In the genomic region with DNA sequence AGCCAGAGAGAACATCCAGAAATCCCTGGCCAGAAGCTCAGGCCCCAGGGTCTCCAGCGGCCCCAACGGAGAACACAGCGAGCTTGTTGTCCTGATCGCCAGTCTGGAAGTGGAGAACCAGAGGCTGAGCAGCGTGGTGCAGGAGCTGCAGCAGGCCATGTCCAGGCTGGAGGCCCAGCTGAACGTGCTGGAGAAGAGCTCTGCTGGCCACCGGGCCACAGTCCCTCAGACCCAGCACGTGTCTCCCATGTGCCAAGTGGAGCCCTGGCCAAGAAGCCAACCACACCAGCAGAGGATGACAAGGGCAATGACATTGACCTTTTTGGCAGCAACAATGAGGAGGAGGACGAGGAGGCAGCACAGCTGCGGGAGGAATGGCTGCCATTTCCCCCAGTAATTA, we compare ENCODE assay signal across 18 cellular contexts. TPM values are rescaled to one million over a fixed set of nuclear protein-coding genes. Genes with fewer than 3 reads are reported as not detected.
"Had no signal": no experiment of that assay in that cellular context is flagged by ENCODE, and none has a peak within 500 bp of the region (broad histone marks: within the 10 kb centered on the region; RNA-seq: fewer than 3 reads in every experiment).

No MANE protein-coding gene starts in this region.

- H3K9me3 ChIP-seq: left lung, thyroid gland had no signal

- ATAC-seq: activated CD4-positive, CD25-positive, alpha-beta regulatory T cell treated with anti-CD3 and anti-CD28 coated beads, Interleukin-2, amount 50 U/mL, for 24 hours; foreskin keratinocyte; left lung; natural killer cell treated with Interleukin-12 subunit alpha and Interleukin-12 subunit beta and Interleukin-15 and Interleukin-18, amount 100 ng/mL, for 72 hours; T-cell had no signal

- H3K27ac ChIP-seq: foreskin keratinocyte, left lung, SK-N-MC, thyroid gland had no signal

- H3K4me1 ChIP-seq: foreskin keratinocyte, left lung, thyroid gland had no signal

- H3K4me3 ChIP-seq: left lung, SK-N-MC, thyroid gland had no signal

- H3K36me3 ChIP-seq: left lung, thyroid gland had no signal

- DNase-seq: activated CD4-positive, alpha-beta T cell treated with anti-CD3 and anti-CD28 coated beads, Interleukin-2, amount 50 U/mL, for 1 hour; activated CD8-positive, alpha-beta memory T cell treated with anti-CD3 and anti-CD28 coated beads for 24 hours; activated gamma-delta T cell treated with Interleukin-2 at 50 U/mL for 16 hours; amygdala; cortex of kidney; effector CD8-positive, alpha-beta T cell; foreskin keratinocyte; head of caudate nucleus; left lung; mesenchymal stem cell; nucleus accumbens; stimulated activated CD4-positive, alpha-beta T cell treated with anti-CD3 and anti-CD28 coated beads, Interleukin-1b, Interleukin-23, amount 100 ng/mL, for 48 hours; T-cell; T-helper 9 cell; thyroid gland had no signal

- H3K27me3 ChIP-seq: thyroid gland had no signal

RNA-seq across cellular contexts. Expression of a gene that starts 20.6 kb away (rescaled TPM):
- total RNA-seq: foreskin keratinocyte; left lung; natural killer cell treated with Interleukin-12 subunit alpha and Interleukin-12 subunit beta and Interleukin-15 and Interleukin-18, amount 100 ng/mL, for 72 hours; T-cell; thyroid gland had no signal
- polyA plus RNA-seq: foreskin keratinocyte had no signal

RNA-seq across cellular contexts. Expression of a gene that starts 39.0 kb away (rescaled TPM):
- total RNA-seq: foreskin keratinocyte; natural killer cell treated with Interleukin-12 subunit alpha and Interleukin-12 subunit beta and Interleukin-15 and Interleukin-18, amount 100 ng/mL, for 72 hours; T-cell had no signal
- polyA plus RNA-seq: foreskin keratinocyte had no signal
